In the genomic region with DNA sequence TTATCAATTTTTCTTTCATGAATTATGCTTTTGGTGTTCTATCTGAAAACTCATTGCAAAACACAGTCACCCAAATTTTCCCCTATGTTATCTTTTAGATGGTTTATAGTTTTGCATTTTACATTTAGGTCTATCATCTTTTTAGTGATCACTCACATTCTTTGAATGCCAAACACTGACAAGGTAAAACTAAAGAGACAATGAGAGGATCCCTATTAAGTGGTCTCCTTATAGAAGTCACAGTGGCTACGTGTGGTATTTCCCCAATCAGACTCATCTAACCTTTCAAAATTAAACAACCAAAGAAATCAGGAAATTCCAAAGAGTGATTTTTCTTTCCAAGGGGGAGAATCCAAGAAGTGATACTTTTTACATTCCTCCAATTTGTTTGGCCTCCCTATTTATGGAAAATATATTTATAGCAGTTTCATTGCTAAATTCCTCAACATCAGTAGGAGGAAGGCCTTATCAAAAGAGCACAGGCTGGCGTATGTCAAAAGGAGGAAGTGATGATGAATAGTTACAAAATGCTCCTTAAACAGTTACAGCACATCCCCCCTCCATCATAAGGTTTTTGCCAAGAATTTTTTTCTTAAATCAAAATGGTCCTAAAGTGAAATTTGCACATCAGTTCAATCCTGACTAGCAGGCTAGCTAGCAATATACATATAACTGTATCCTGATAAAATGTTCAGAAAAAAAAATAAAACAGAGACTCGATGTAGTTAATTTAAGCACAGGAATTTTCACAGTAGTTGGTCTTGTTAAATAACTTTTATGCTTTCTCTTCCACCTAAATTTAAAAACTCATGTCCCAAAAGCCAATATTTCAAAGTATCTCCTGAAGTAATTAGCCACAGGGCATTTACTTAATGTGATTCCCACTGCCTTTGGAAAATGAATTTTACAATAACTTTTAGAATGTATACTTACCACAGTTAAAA, we compare ENCODE assay signal across 18 cellular contexts.
DNase-seq lines count a peak whose midpoint lies in the region; ATAC-seq, FAIRE-seq and TF ChIP-seq lines count a peak whose summit lies in the region.
"Had no signal": no experiment of that assay in that cellular context is flagged by ENCODE, and none has a peak within 500 bp of the region (broad histone marks: within the 10 kb centered on the region; RNA-seq: fewer than 3 reads in every experiment).

No MANE protein-coding gene starts in this region.

- TF ChIP-seq CTCF in endothelial cell (IDR thresholded peaks at IDR 0.05; ENCODE audit: unreplicated experiment) (no peak), nephron (IDR thresholded peaks at IDR 0.05; ENCODE audit: unreplicated experiment in 3 of 3) (no peak), vagina (IDR thresholded peaks at IDR 0.05) (no peak)

- TF ChIP-seq POLR2A in GM12891 (IDR thresholded peaks at IDR 0.05; ENCODE audit: low read depth, low read length) (no peak), vagina (IDR thresholded peaks at IDR 0.05) (no peak)

- CTCF ChIA-PET in activated CD8-positive, alpha-beta memory T cell treated with anti-CD3 and anti-CD28 coated beads, Interleukin-2, amount 10 ng/mL, durations not matched to agents 7 days and 5 days (lab: Charles Lee): no interaction called here

- DNase-seq in GM12891 (ENCODE audit: insufficient read length, low spot score): no peak
- DNase-seq in NOMO-1 treated with DMSO at 0.1 percent for 48 hours (lab: John Stamatoyannopoulos, UW; ENCODE audit: unreplicated experiment): peak; percentile 79
- no peak for DNase-seq in endothelial cell (ENCODE audit: low spot score)
- DNase-seq in stimulated activated effector memory CD8-positive, alpha-beta T cell treated with anti-CD3 and anti-CD28 coated beads, Interleukin-12 subunit alpha, Interleukin-12 subunit beta, amount 100 ng/mL, for 72 hours (ENCODE audit: low spot score in 2 of 2): no peak
- no peak for DNase-seq in NCI-H2196 treated with DMSO at 0.1 percent for 48 hours (lab: John Stamatoyannopoulos, UW; ENCODE audit: unreplicated experiment)
- no peak for DNase-seq in vagina (ENCODE audit: extremely low spot score in 2 of 2)
- no peak for DNase-seq in activated CD8-positive, alpha-beta memory T cell treated with anti-CD3 and anti-CD28 coated beads, Interleukin-2, amount 10 ng/mL, durations not matched to agents 7 days and 5 days
- DNase-seq: activated CD8-positive, alpha-beta memory T cell treated with anti-CD3 and anti-CD28 coated beads for 24 hours; CD4-positive, CD25-positive, alpha-beta regulatory T cell; dorsolateral prefrontal cortex; head of caudate nucleus; mesenchymal stem cell; NCI-H2029 treated with DMSO at 0.1 percent for 48 hours; stimulated activated CD4-positive, alpha-beta T cell treated with anti-CD3 and anti-CD28 coated beads, Interleukin-4, amount 100 ng/mL, for 4 hours had no signal

- H3K27ac ChIP-seq in vagina: no peak overlapping the region

- no peaks in the 10 kb centered on the region for H3K27me3 ChIP-seq in vagina
- H3K27me3 ChIP-seq: dorsolateral prefrontal cortex had no signal

- H3K4me3 Mint-ChIP-seq in endothelial cell (ENCODE audit: unreplicated experiment): no peak overlapping the region
- H3K4me3 Mint-ChIP-seq in nephron: no peak overlapping the region
- H3K4me3 Mint-ChIP-seq in stimulated activated effector memory CD8-positive, alpha-beta T cell treated with anti-CD3 and anti-CD28 coated beads, Interleukin-12 subunit alpha, Interleukin-12 subunit beta, amount 100 ng/mL, for 72 hours: no peak overlapping the region
- H3K4me3 Mint-ChIP-seq in activated CD8-positive, alpha-beta memory T cell treated with anti-CD3 and anti-CD28 coated beads, Interleukin-2, amount 10 ng/mL, durations not matched to agents 7 days and 5 days: no peak overlapping the region
- H3K4me3 Mint-ChIP-seq: CD4-positive, CD25-positive, alpha-beta regulatory T cell; T-helper 2 cell treated with Interferon-gamma antibody and Interleukin-4, amounts not matched to agents 5 μg/mL and 100 μg/mL, for 36 hours had no signal

- H3K4me3 ChIP-seq in vagina: no peak overlapping the region
- H3K4me3 ChIP-seq: dorsolateral prefrontal cortex had no signal

- H3K27me3 Mint-ChIP-seq in endothelial cell (ENCODE audit: unreplicated experiment) (no peaks in the 10 kb centered on the region), nephron (ENCODE audit: low read depth) (no peaks in the 10 kb centered on the region)
- H3K27me3 Mint-ChIP-seq in activated CD8-positive, alpha-beta memory T cell treated with anti-CD3 and anti-CD28 coated beads, Interleukin-2, amount 10 ng/mL, durations not matched to agents 7 days and 5 days: peaks cover 2% of the 10 kb centered on the region
- H3K27me3 Mint-ChIP-seq: progenitor cell of endocrine pancreas had no signal

- H3K4me1 ChIP-seq in vagina: no peaks in the 10 kb centered on the region

- intact Hi-C loops in vagina (cut with DNase I): no loop called here

- no peak for FAIRE-seq in GM12891 (lab: Jason Lieb, UNC)

- ATAC-seq in stimulated activated effector memory CD8-positive, alpha-beta T cell treated with anti-CD3 and anti-CD28 coated beads, Interleukin-12 subunit alpha, Interleukin-12 subunit beta, amount 100 ng/mL, for 72 hours: no peak
- no peak for ATAC-seq in activated CD8-positive, alpha-beta memory T cell treated with anti-CD3 and anti-CD28 coated beads, Interleukin-2, amount 10 ng/mL, durations not matched to agents 7 days and 5 days
- ATAC-seq: activated naive CD4-positive, alpha-beta T cell treated with anti-CD3 and anti-CD28 coated beads, Interleukin-2, amount 50 U/mL, for 72 hours had no signal

- H3K4me1 Mint-ChIP-seq in endothelial cell (ENCODE audit: unreplicated experiment) (peaks cover 17% of the 10 kb centered on the region), nephron (peaks cover 35% of the 10 kb centered on the region)
- H3K4me1 Mint-ChIP-seq in stimulated activated effector memory CD8-positive, alpha-beta T cell treated with anti-CD3 and anti-CD28 coated beads, Interleukin-12 subunit alpha, Interleukin-12 subunit beta, amount 100 ng/mL, for 72 hours: no peaks in the 10 kb centered on the region
- H3K4me1 Mint-ChIP-seq in activated CD8-positive, alpha-beta memory T cell treated with anti-CD3 and anti-CD28 coated beads, Interleukin-2, amount 10 ng/mL, durations not matched to agents 7 days and 5 days: no peaks in the 10 kb centered on the region
- H3K4me1 Mint-ChIP-seq: CD4-positive, CD25-positive, alpha-beta regulatory T cell had no signal

- no peaks in the 10 kb centered on the region for H3K9me3 ChIP-seq in vagina

- H3K9me3 Mint-ChIP-seq in endothelial cell (ENCODE audit: unreplicated experiment) (no peaks in the 10 kb centered on the region), nephron (peaks cover 7% of the 10 kb centered on the region)
- no peaks in the 10 kb centered on the region for H3K9me3 Mint-ChIP-seq in stimulated activated effector memory CD8-positive, alpha-beta T cell treated with anti-CD3 and anti-CD28 coated beads, Interleukin-12 subunit alpha, Interleukin-12 subunit beta, amount 100 ng/mL, for 72 hours
- H3K9me3 Mint-ChIP-seq in activated CD8-positive, alpha-beta memory T cell treated with anti-CD3 and anti-CD28 coated beads, Interleukin-2, amount 10 ng/mL, durations not matched to agents 7 days and 5 days (ENCODE audit: low read depth): no peaks in the 10 kb centered on the region
- H3K9me3 Mint-ChIP-seq: CD4-positive, CD25-positive, alpha-beta regulatory T cell; T-helper 2 cell treated with Interferon-gamma antibody and Interleukin-4, amounts not matched to agents 5 μg/mL and 100 μg/mL, for 36 hours had no signal

- H3K27ac Mint-ChIP-seq in endothelial cell (ENCODE audit: unreplicated experiment): peak overlapping the region; percentile 70
- peak overlapping the region; percentile 53 to 93 (median 88) for H3K27ac Mint-ChIP-seq in nephron
- H3K27ac Mint-ChIP-seq in stimulated activated effector memory CD8-positive, alpha-beta T cell treated with anti-CD3 and anti-CD28 coated beads, Interleukin-12 subunit alpha, Interleukin-12 subunit beta, amount 100 ng/mL, for 72 hours: no peak overlapping the region
- no peak overlapping the region for H3K27ac Mint-ChIP-seq in activated CD8-positive, alpha-beta memory T cell treated with anti-CD3 and anti-CD28 coated beads, Interleukin-2, amount 10 ng/mL, durations not matched to agents 7 days and 5 days
- H3K27ac Mint-ChIP-seq: CD4-positive, CD25-positive, alpha-beta regulatory T cell; T-helper 2 cell treated with Interferon-gamma antibody and Interleukin-4, amounts not matched to agents 5 μg/mL and 100 μg/mL, for 36 hours had no signal

- H3K36me3 Mint-ChIP-seq in endothelial cell (ENCODE audit: low read depth, unreplicated experiment) (peaks cover 11% of the 10 kb centered on the region), nephron (ENCODE audit: low read depth) (peaks cover 89% of the 10 kb centered on the region)
- no peaks in the 10 kb centered on the region for H3K36me3 Mint-ChIP-seq in stimulated activated effector memory CD8-positive, alpha-beta T cell treated with anti-CD3 and anti-CD28 coated beads, Interleukin-12 subunit alpha, Interleukin-12 subunit beta, amount 100 ng/mL, for 72 hours
- H3K36me3 Mint-ChIP-seq in activated CD8-positive, alpha-beta memory T cell treated with anti-CD3 and anti-CD28 coated beads, Interleukin-2, amount 10 ng/mL, durations not matched to agents 7 days and 5 days: no peaks in the 10 kb centered on the region
- H3K36me3 Mint-ChIP-seq: activated naive CD4-positive, alpha-beta T cell treated with anti-CD3 and anti-CD28 coated beads, Interleukin-2, amount 50 U/mL, for 72 hours; CD4-positive, CD25-positive, alpha-beta regulatory T cell had no signal

- H3K36me3 ChIP-seq in vagina: peaks cover 0 to 15% of the 10 kb centered on the region in 2 donors

TF ChIP-seq in GM12891, 5 proteins besides CTCF, POLR2A, EP300 and RAD21:
- TF ChIP-seq SPI1 (IDR thresholded peaks at IDR 0.05; ENCODE audit: low read depth, low read length) (peak; percentile 28), POLR2AphosphoS5 (IDR thresholded peaks at IDR 0.05; ENCODE audit: low read depth, low read length) (no peak), POU2F2 (IDR thresholded peaks at IDR 0.05; ENCODE audit: low read depth, low read length) (no peak), PAX5 (IDR thresholded peaks at IDR 0.05; ENCODE audit: insufficient read depth, low read length, severe bottlenecking) (no peak), TAF1 (IDR thresholded peaks at IDR 0.05; ENCODE audit: low read depth, low read length) (no peak)

Comparison
In these comparisons a context has a peak if more than half of its experiments do, and no peak if none do; other contexts are left out.
1. H3K27ac Mint-ChIP-seq: peak in endothelial cell (single experiment) and nephron (3 of 3); none in stimulated activated effector memory CD8-positive, alpha-beta T cell treated with anti-CD3 and anti-CD28 coated beads, Interleukin-12 subunit alpha, Interleukin-12 subunit beta, amount 100 ng/mL, for 72 hours (single experiment) and activated CD8-positive, alpha-beta memory T cell treated with anti-CD3 and anti-CD28 coated beads, Interleukin-2, amount 10 ng/mL, durations not matched to agents 7 days and 5 days (single experiment).